In the genomic region with DNA sequence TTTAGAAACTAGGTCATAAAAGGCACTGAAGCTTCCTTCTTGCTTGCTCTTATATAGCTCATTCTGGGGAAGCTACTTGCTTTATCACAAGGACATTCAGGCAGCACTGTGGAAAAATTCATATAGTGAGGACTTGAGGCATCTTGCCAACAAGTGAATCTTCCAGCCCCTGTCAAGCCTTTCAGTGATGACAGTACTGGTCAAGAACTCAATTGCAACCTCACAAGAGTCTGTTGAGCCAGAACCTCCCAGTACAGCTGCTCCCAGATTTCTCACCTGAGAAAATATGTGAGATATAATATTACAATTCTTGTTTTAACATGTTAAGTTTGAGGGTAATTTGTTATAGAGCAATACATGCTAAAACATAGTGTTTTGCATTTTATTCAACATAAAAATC, we compare ENCODE assay signal across 24 cellular contexts.
DNase-seq lines count a peak whose midpoint lies in the region; ATAC-seq and TF ChIP-seq lines count a peak whose summit lies in the region.
"Had no signal": no experiment of that assay in that cellular context is flagged by ENCODE, and none has a peak within 500 bp of the region (broad histone marks: within the 10 kb centered on the region; RNA-seq: fewer than 3 reads in every experiment).

No MANE protein-coding gene starts in this region.

- H3K9me3 Mint-ChIP-seq in MCF 10A (ENCODE audit: unreplicated experiment), result no peaks in the 10 kb centered on the region
- H3K9me3 Mint-ChIP-seq in Calu3 (ENCODE audit: low read depth, unreplicated experiment), result no peaks in the 10 kb centered on the region

- H3K27me3 ChIP-seq in breast epithelium, result no peaks in the 10 kb centered on the region
- H3K27me3 ChIP-seq in RWPE2 (ENCODE audit: insufficient read depth, poor library complexity, severe bottlenecking), result no peaks in the 10 kb centered on the region
- H3K27me3 ChIP-seq: BLaER1 treated with 17β-estradiol and CSF1 and Interleukin-3, amounts not matched to agents 10 nM and 100 nM had no signal

- TF ChIP-seq POLR2A in breast epithelium (IDR thresholded peaks at IDR 0.05), result no peak

- no peak overlapping the region for H3K27ac Mint-ChIP-seq in MCF 10A (ENCODE audit: low read depth, unreplicated experiment)
- H3K27ac Mint-ChIP-seq in Calu3 (ENCODE audit: unreplicated experiment), result no peak overlapping the region
- H3K27ac Mint-ChIP-seq: CD4-positive, alpha-beta memory T cell had no signal

- H3K9me3 ChIP-seq in breast epithelium, result no peaks in the 10 kb centered on the region
- no peaks in the 10 kb centered on the region for H3K9me3 ChIP-seq in RWPE2 (ENCODE audit: severe bottlenecking)
- H3K9me3 ChIP-seq: A549; BLaER1 treated with 17β-estradiol and CSF1 and Interleukin-3, amounts not matched to agents 10 nM and 100 nM had no signal

- BruUV-seq in MCF 10A (replicated peaks; lab: Mats Ljungman, UMichigan) (no TSS peak), Calu3 (replicated peaks; lab: Mats Ljungman, UMichigan) (no TSS peak)

- H3K27me3 Mint-ChIP-seq in MCF 10A (ENCODE audit: insufficient read depth, unreplicated experiment), result no peaks in the 10 kb centered on the region
- H3K27me3 Mint-ChIP-seq in Calu3 (ENCODE audit: unreplicated experiment), result no peaks in the 10 kb centered on the region
- H3K27me3 Mint-ChIP-seq: CD4-positive, alpha-beta memory T cell had no signal

- H3K4me1 Mint-ChIP-seq in MCF 10A (ENCODE audit: insufficient read depth, unreplicated experiment) (no peaks in the 10 kb centered on the region), Calu3 (ENCODE audit: low read depth, unreplicated experiment) (no peaks in the 10 kb centered on the region)
- H3K4me1 Mint-ChIP-seq: CD4-positive, alpha-beta memory T cell had no signal

- peak; percentile 51; the same call in 1 of the 3 replicates for ATAC-seq in RWPE2 (ENCODE audit: low read depth)
- no peak for ATAC-seq in HG03159 (IDR thresholded peaks at IDR 0.05; ENCODE audit: unreplicated experiment)
- no peak for ATAC-seq in GM18861 (IDR thresholded peaks at IDR 0.05; ENCODE audit: unreplicated experiment)
- ATAC-seq: A549, Panc1 had no signal

- H3K4me3 ChIP-seq in breast epithelium, result no peak overlapping the region
- no peak overlapping the region for H3K4me3 ChIP-seq in RWPE2 (ENCODE audit: severe bottlenecking)
- H3K4me3 ChIP-seq in epithelial cell of esophagus (ENCODE audit: low read length), result no peak overlapping the region
- H3K4me3 ChIP-seq: A549; BLaER1 treated with 17β-estradiol and CSF1 and Interleukin-3, amounts not matched to agents 10 nM and 100 nM had no signal

- POLR2A ChIA-PET in MCF 10A (lab: Yijun Ruan, JAX), result no interaction called here

- intact Hi-C loops in MCF 10A (cut with micrococcal nuclease) (no loop called here), breast epithelium (cut with DNase I; ENCODE audit: low total_unique reads) (no loop called here), Calu3 (cut with micrococcal nuclease; ENCODE audit: unreplicated experiment) (no loop called here)

- no peak overlapping the region for H3K27ac ChIP-seq in breast epithelium
- no peak overlapping the region for H3K27ac ChIP-seq in RWPE2 (ENCODE audit: poor library complexity, severe bottlenecking)
- H3K27ac ChIP-seq: A549; BLaER1 treated with 17β-estradiol and CSF1 and Interleukin-3, amounts not matched to agents 10 nM and 100 nM; RWPE1 had no signal

- no peaks in the 10 kb centered on the region for H3K36me3 Mint-ChIP-seq in MCF 10A (ENCODE audit: insufficient read depth, unreplicated experiment)
- no peaks in the 10 kb centered on the region for H3K36me3 Mint-ChIP-seq in Calu3 (ENCODE audit: insufficient read depth, unreplicated experiment)
- H3K36me3 Mint-ChIP-seq: CD4-positive, alpha-beta memory T cell had no signal

- H3K4me1 ChIP-seq in breast epithelium (no peaks in the 10 kb centered on the region), RWPE2 (ENCODE audit: insufficient read depth, poor library complexity, severe bottlenecking) (no peaks in the 10 kb centered on the region)
- H3K4me1 ChIP-seq: A549; BLaER1 treated with 17β-estradiol and CSF1 and Interleukin-3, amounts not matched to agents 10 nM and 100 nM had no signal

- DNase-seq in MCF 10A (ENCODE audit: unreplicated experiment), result peak; percentile 4
- DNase-seq in breast epithelium (ENCODE audit: low spot score in 2 of 2), result no peak
- no peak for DNase-seq in RWPE2 (ENCODE audit: low spot score)
- peak; percentile 73 for DNase-seq in epithelial cell of esophagus (ENCODE audit: low read depth)
- DNase-seq in myocyte (ENCODE audit: low read depth), result peak; percentile 53
- no peak for DNase-seq in Calu3
- DNase-seq: AML-193; CD4-positive, alpha-beta memory T cell; COR-L47; DMS79 treated with DMSO at 0.1 percent for 48 hours; H7; KBM-7; MM.1S; NCI-H2029; NCI-H524 treated with DMSO at 0.1 percent for 48 hours; NCI-H82; SHP77 treated with DMSO at 0.1 percent for 48 hours; T-helper 1 cell had no signal

- CTCF ChIA-PET in MCF 10A (lab: Yijun Ruan, JAX), result interaction anchor here (0.6 to 0.9 kb wide), 2 partner anchors 8 to 32 kb away, joined by 4 read pairs; no protein-coding TSS in a partner anchor
- CTCF ChIA-PET in Calu3 (lab: Charles Lee), result no interaction called here

- TF ChIP-seq CTCF in MCF 10A (IDR thresholded peaks at IDR 0.05; ENCODE audit: unreplicated experiment) (no peak), breast epithelium (IDR thresholded peaks at IDR 0.05) (no peak), RWPE2 (IDR thresholded peaks at IDR 0.05; ENCODE audit: poor library complexity, severe bottlenecking) (no peak), epithelial cell of esophagus (IDR thresholded peaks at IDR 0.05; ENCODE audit: insufficient read depth, low read depth, low read length, missing control alignments) (no peak), Calu3 (IDR thresholded peaks at IDR 0.05; ENCODE audit: unreplicated experiment) (no peak)

- H3K4me3 Mint-ChIP-seq in MCF 10A (ENCODE audit: unreplicated experiment), result no peak overlapping the region
- no peak overlapping the region for H3K4me3 Mint-ChIP-seq in Calu3 (ENCODE audit: low read depth, unreplicated experiment)
- H3K4me3 Mint-ChIP-seq: CD4-positive, alpha-beta memory T cell had no signal

- H3K36me3 ChIP-seq in breast epithelium (no peaks in the 10 kb centered on the region), RWPE2 (ENCODE audit: low read depth) (no peaks in the 10 kb centered on the region)
- H3K36me3 ChIP-seq: BLaER1 treated with 17β-estradiol and CSF1 and Interleukin-3, amounts not matched to agents 10 nM and 100 nM had no signal

Comparison
In these comparisons a context has a peak if more than half of its experiments do, and no peak if none do; other contexts are left out.
1. DNase-seq: peak in MCF 10A (single experiment), epithelial cell of esophagus (single experiment) and myocyte (single experiment); none in breast epithelium (0 of 2), RWPE2 (single experiment) and Calu3 (single experiment).